ENCODE assay signal across 34 cellular contexts in genomic region chr10:68371604-68372003, GRCh38.
"Had no signal": no experiment of that assay in that cellular context is flagged by ENCODE, and none has a peak within 500 bp of the region (broad histone marks: within the 10 kb centered on the region; RNA-seq: fewer than 3 reads in every experiment).

No MANE protein-coding gene starts in this region.

- H3K9ac ChIP-seq: KMS-11 had no signal

- DNase-seq: Karpas-422, Kasumi-1, MG63, MM.1S, MV-4-11, NCI-H1048, NCI-H1092, NCI-H1092 treated with DMSO at 0.1 percent for 48 hours, NCI-H1105 treated with DMSO at 0.1 percent for 48 hours, NCI-H1417, NCI-H1417 treated with DMSO at 0.1 percent for 48 hours, NCI-H1436, NCI-H1436 treated with DMSO at 0.1 percent for 48 hours, NCI-H146, NCI-H1694, NCI-H187, NCI-H187 treated with DMSO at 0.1 percent for 48 hours, NCI-H1930, NCI-H2029, NCI-H2029 treated with DMSO at 0.1 percent for 48 hours, NCI-H2081, NCI-H2081 treated with DMSO at 0.1 percent for 48 hours, NCI-H2107, NCI-H2171, NCI-H2171 treated with DMSO at 0.1 percent for 48 hours, NCI-H2227 treated with DMSO at 0.1 percent for 48 hours, NCI-H226, NCI-H345, NCI-H446, NCI-H446 treated with DMSO at 0.1 percent for 48 hours, NCI-H510A, NCI-H510A treated with DMSO at 0.1 percent for 48 hours, NCI-H524 had no signal

- H3K27me3 ChIP-seq: MG63 had no signal

- H3K4me3 ChIP-seq: MG63 had no signal

- H3K27ac ChIP-seq: KMS-11 had no signal
